Comparison of ENCODE assay signal across 23 cellular contexts in genomic region chr2:173216668-173217067, GRCh38.
DNase-seq lines count a peak whose midpoint lies in the region; ATAC-seq and TF ChIP-seq lines count a peak whose summit lies in the region.
"Had no signal": no experiment of that assay in that cellular context is flagged by ENCODE, and none has a peak within 500 bp of the region (broad histone marks: within the 10 kb centered on the region; RNA-seq: fewer than 3 reads in every experiment).

No MANE protein-coding gene starts in this region.

- no peaks in the 10 kb centered on the region for H4K20me1 ChIP-seq in neural progenitor cell (ENCODE audit: low read depth)
- H4K20me1 ChIP-seq: BLaER1 had no signal

- ATAC-seq in GM19395 (IDR thresholded peaks at IDR 0.05; ENCODE audit: unreplicated experiment) = no peak
- ATAC-seq: activated CD8-positive, alpha-beta T cell treated with anti-CD3 and anti-CD28 coated beads, Interleukin-2, amount 10 ng/mL, durations not matched to agents 7 days and 5 days; left lobe of liver had no signal

- H3K4me1 Mint-ChIP-seq in chondrocyte (ENCODE audit: low read depth) = peaks cover 27% of the 10 kb centered on the region
- peaks cover 32% of the 10 kb centered on the region for H3K4me1 Mint-ChIP-seq in neural progenitor cell
- H3K4me1 Mint-ChIP-seq in progenitor cell of endocrine pancreas (ENCODE audit: low read depth) = peaks cover 1% of the 10 kb centered on the region

- H3K27me3 ChIP-seq in AG04450 (ENCODE audit: control insufficient read depth, insufficient read depth, low read length) (no peaks in the 10 kb centered on the region), neural progenitor cell (no peaks in the 10 kb centered on the region)
- H3K27me3 ChIP-seq: BLaER1, right atrium auricular region, upper lobe of left lung had no signal

- H3K9me3 ChIP-seq in AG04450 (ENCODE audit: control insufficient read depth, insufficient read depth, low read length) = no peaks in the 10 kb centered on the region
- no peaks in the 10 kb centered on the region for H3K9me3 ChIP-seq in neural progenitor cell (ENCODE audit: low read depth)
- H3K9me3 ChIP-seq: BLaER1, right atrium auricular region, upper lobe of left lung had no signal

- H3K27ac Mint-ChIP-seq in chondrocyte (ENCODE audit: unreplicated experiment) = no peak overlapping the region
- peak overlapping the region; percentile 36 for H3K27ac Mint-ChIP-seq in neural progenitor cell
- no peak overlapping the region for H3K27ac Mint-ChIP-seq in progenitor cell of endocrine pancreas
- H3K27ac Mint-ChIP-seq: activated CD8-positive, alpha-beta T cell treated with anti-CD3 and anti-CD28 coated beads, Interleukin-2, amount 10 ng/mL, durations not matched to agents 7 days and 5 days; activated naive CD8-positive, alpha-beta T cell; activated T-helper 2 cell treated with anti-CD3 and anti-CD28 coated beads, Interferon-gamma antibody, Interleukin-2, Interleukin-4, amounts not matched to agents 10 μg/mL and 5 μg/mL and 100 μg/mL, durations not matched to agents 14 hours and 24 hours and 36 hours had no signal

- H2AFZ ChIP-seq in neural progenitor cell (replicated peaks) = no peak overlapping the region

- H3F3A ChIP-seq in neural progenitor cell (ENCODE audit: low read depth) = peaks cover 13% of the 10 kb centered on the region

- H3K27me3 Mint-ChIP-seq in chondrocyte (ENCODE audit: low read depth) = no peaks in the 10 kb centered on the region
- peaks cover 6% of the 10 kb centered on the region for H3K27me3 Mint-ChIP-seq in neural progenitor cell (ENCODE audit: insufficient read depth, low read depth)
- H3K27me3 Mint-ChIP-seq in progenitor cell of endocrine pancreas = no peaks in the 10 kb centered on the region
- H3K27me3 Mint-ChIP-seq: activated naive CD8-positive, alpha-beta T cell had no signal

- no peak for DNase-seq in AG04450 (ENCODE audit: low read depth, low spot score)
- peak; percentile 10 for DNase-seq in MV-4-11 (lab: John Stamatoyannopoulos, UW)
- DNase-seq in chondrocyte (ENCODE audit: low spot score) = no peak
- no peak for DNase-seq in neural progenitor cell (ENCODE audit: low spot score)
- DNase-seq in activated naive CD4-positive, alpha-beta T cell treated with Interleukin-2 at 50 U/mL for 16 hours = no peak
- DNase-seq in progenitor cell of endocrine pancreas (ENCODE audit: low spot score, unreplicated experiment) = no peak
- no peak for DNase-seq in NCI-H510A treated with DMSO at 0.1 percent for 48 hours (lab: John Stamatoyannopoulos, UW)
- DNase-seq: ACHN; activated CD8-positive, alpha-beta T cell treated with anti-CD3 and anti-CD28 coated beads, Interleukin-2, amount 10 ng/mL, durations not matched to agents 7 days and 5 days; aorta; central memory CD4-positive, alpha-beta T cell; COR-L47; dermis blood vessel endothelial cell; DMS79 treated with DMSO at 0.1 percent for 48 hours; mesendoderm; NCI-H526 had no signal

- H3K4me2 ChIP-seq in neural progenitor cell = no peak overlapping the region
- H3K4me2 ChIP-seq: BLaER1 had no signal

- CTCF ChIA-PET in AG04450 (lab: Charles Lee) = interaction anchor here (1.5 to 4.9 kb wide), 3 partner anchors 189 to 410 kb away, joined by 4 to 93 read pairs (median 10); no protein-coding TSS in a partner anchor

- H3K4me3 Mint-ChIP-seq in chondrocyte (ENCODE audit: unreplicated experiment) (no peak overlapping the region), neural progenitor cell (no peak overlapping the region), progenitor cell of endocrine pancreas (ENCODE audit: low read depth) (no peak overlapping the region)
- H3K4me3 Mint-ChIP-seq: activated CD8-positive, alpha-beta T cell treated with anti-CD3 and anti-CD28 coated beads, Interleukin-2, amount 10 ng/mL, durations not matched to agents 7 days and 5 days; activated naive CD8-positive, alpha-beta T cell had no signal

- TF ChIP-seq CTCF in AG04450 (IDR thresholded peaks at IDR 0.05; ENCODE audit: low read depth, low read length) (0 out of 2 replicates have a peak, but pooled peaks have one; percentile 8), chondrocyte (IDR thresholded peaks at IDR 0.05) (peak; percentile 52), neural progenitor cell (IDR thresholded peaks at IDR 0.05) (no peak), progenitor cell of endocrine pancreas (IDR thresholded peaks at IDR 0.05; ENCODE audit: unreplicated experiment) (no peak)

- no peaks in the 10 kb centered on the region for H3K79me2 ChIP-seq in neural progenitor cell (ENCODE audit: low read depth)

- no peak overlapping the region for H3K9ac ChIP-seq in neural progenitor cell
- H3K9ac ChIP-seq: BLaER1 had no signal

- H3K9me3 Mint-ChIP-seq in chondrocyte (ENCODE audit: low read depth) (no peaks in the 10 kb centered on the region), neural progenitor cell (no peaks in the 10 kb centered on the region), progenitor cell of endocrine pancreas (ENCODE audit: low read depth) (no peaks in the 10 kb centered on the region)
- H3K9me3 Mint-ChIP-seq: activated T-helper 2 cell treated with anti-CD3 and anti-CD28 coated beads, Interferon-gamma antibody, Interleukin-2, Interleukin-4, amounts not matched to agents 10 μg/mL and 5 μg/mL and 100 μg/mL, durations not matched to agents 14 hours and 24 hours and 36 hours had no signal

- H3K4me3 ChIP-seq in AG04450 (ENCODE audit: low read depth, low read length) = no peak overlapping the region
- H3K4me3 ChIP-seq in neural progenitor cell = no peak overlapping the region
- H3K4me3 ChIP-seq: BLaER1, right atrium auricular region, upper lobe of left lung had no signal

- no peaks in the 10 kb centered on the region for H3K36me3 ChIP-seq in neural progenitor cell

- H3K4me1 ChIP-seq in neural progenitor cell = peaks cover 27% of the 10 kb centered on the region

- POLR2A ChIA-PET in AG04450 (lab: Yijun Ruan, JAX) = interaction anchor here (1.3 to 1.4 kb wide), 3 partner anchors 65 to 188 kb away, joined by 3 read pairs; no protein-coding TSS in a partner anchor

- H3K36me3 Mint-ChIP-seq in chondrocyte (ENCODE audit: low read depth) (peaks cover 7% of the 10 kb centered on the region), neural progenitor cell (peaks cover 4% of the 10 kb centered on the region), progenitor cell of endocrine pancreas (ENCODE audit: insufficient read depth) (peaks cover 3% of the 10 kb centered on the region)
- H3K36me3 Mint-ChIP-seq: activated naive CD8-positive, alpha-beta T cell had no signal

- H3K27ac ChIP-seq in AG04450 (ENCODE audit: low read depth, low read length) (no peak overlapping the region), neural progenitor cell (no peak overlapping the region)
- H3K27ac ChIP-seq: BLaER1, right atrium auricular region, upper lobe of left lung had no signal

Comparison
In these comparisons a context has a peak if more than half of its experiments do, and no peak if none do; other contexts are left out.
1. CTCF ChIP-seq: peak in AG04450 (single experiment) and chondrocyte (single experiment); none in neural progenitor cell (single experiment) and progenitor cell of endocrine pancreas (single experiment).